Comparison of ENCODE assay signal across 20 cellular contexts in genomic region chr12:59649203-59649602, GRCh38. TPM values are rescaled to one million over a fixed set of nuclear protein-coding genes. Genes with fewer than 3 reads are reported as not detected.
A peak's percentile ranks its signal among the peaks of the same experiment; 100 is the strongest.
DNase-seq lines count a peak whose midpoint lies in the region; ATAC-seq and TF ChIP-seq lines count a peak whose summit lies in the region.
"Had no signal": no experiment of that assay in that cellular context is flagged by ENCODE, and none has a peak within 500 bp of the region (broad histone marks: within the 10 kb centered on the region; RNA-seq: fewer than 3 reads in every experiment).

No MANE protein-coding gene starts in this region.

- H3K4me1 ChIP-seq in fibroblast of lung (ENCODE audit: control insufficient read depth, extremely low read depth, insufficient read depth, low read length) (peaks cover 3% of the 10 kb centered on the region), GM23338 (ENCODE audit: insufficient read depth) (no peaks in the 10 kb centered on the region)
- H3K4me1 ChIP-seq: prostate gland had no signal

- intact Hi-C loops in natural killer cell (cut with micrococcal nuclease) = no loop called here

- H3K27ac Mint-ChIP-seq in natural killer cell (peak overlapping the region; percentile 2 to 33), GM23338 (no peak overlapping the region)
- peak overlapping the region in 1 of 2 donors; percentile 9 for H3K27ac Mint-ChIP-seq in natural killer cell treated with Interleukin-12 subunit alpha and Interleukin-12 subunit beta and Interleukin-15 and Interleukin-18, amount 100 ng/mL, for 72 hours
- H3K27ac Mint-ChIP-seq: activated CD4-positive, alpha-beta T cell treated with anti-CD3 and anti-CD28 coated beads, Interleukin-2, amount 10 ng/mL, durations not matched to agents 7 days and 5 days; CD8-positive, alpha-beta T cell had no signal

- TF ChIP-seq CTCF in natural killer cell (IDR thresholded peaks at IDR 0.05) = no peak
- no peak for TF ChIP-seq CTCF in fibroblast of lung (conservative IDR thresholded peaks at IDR 0.05 in 1 of 2, IDR thresholded peaks at IDR 0.05 in 1 of 2; ENCODE audit: low read depth in 1 of 2, low read length in 2 of 2)
- no peak for TF ChIP-seq CTCF in GM23338 (conservative IDR thresholded peaks at IDR 0.05; ENCODE audit: low read depth in 2 of 2)

- no peaks in the 10 kb centered on the region for H3K79me2 ChIP-seq in fibroblast of lung (ENCODE audit: control insufficient read depth, insufficient read depth, low read length)
- no peaks in the 10 kb centered on the region for H3K79me2 ChIP-seq in GM23338 (replicated peaks; ENCODE audit: insufficient read depth)

- ATAC-seq in natural killer cell (no peak), GM23338 (no peak)
- ATAC-seq in natural killer cell treated with Interleukin-12 subunit alpha and Interleukin-12 subunit beta and Interleukin-15 and Interleukin-18, amount 100 ng/mL, for 72 hours = no peak
- ATAC-seq: CD8-positive, alpha-beta T cell; mucosa of descending colon had no signal

- H2AFZ ChIP-seq in fibroblast of lung (ENCODE audit: low read length) = no peak overlapping the region
- no peak overlapping the region for H2AFZ ChIP-seq in GM23338

- H3K9ac ChIP-seq in fibroblast of lung (ENCODE audit: insufficient read depth, low read length) = no peak overlapping the region

- no peaks in the 10 kb centered on the region; the same call in 1 of the 2 replicates for H3K9me2 ChIP-seq in GM23338 (ENCODE audit: insufficient read depth)

- H3K27me3 Mint-ChIP-seq in natural killer cell (ENCODE audit: low read depth in 2 of 2) (no peaks in the 10 kb centered on the region), GM23338 (ENCODE audit: insufficient read depth, low read depth, poor library complexity) (no peaks in the 10 kb centered on the region)
- H3K27me3 Mint-ChIP-seq in natural killer cell treated with Interleukin-12 subunit alpha and Interleukin-12 subunit beta and Interleukin-15 and Interleukin-18, amount 100 ng/mL, for 72 hours = no peaks in the 10 kb centered on the region
- H3K27me3 Mint-ChIP-seq: activated CD4-positive, alpha-beta T cell treated with anti-CD3 and anti-CD28 coated beads, Interleukin-2, amount 10 ng/mL, durations not matched to agents 7 days and 5 days had no signal

- no peaks in the 10 kb centered on the region for H3F3A ChIP-seq in GM23338 (replicated peaks; ENCODE audit: low read depth)

- H3K36me3 ChIP-seq in fibroblast of lung (ENCODE audit: control insufficient read depth, insufficient read depth, low read length) (no peaks in the 10 kb centered on the region), GM23338 (ENCODE audit: insufficient read depth) (no peaks in the 10 kb centered on the region)
- H3K36me3 ChIP-seq: prostate gland had no signal

- H3K4me3 Mint-ChIP-seq in natural killer cell (no peak overlapping the region), GM23338 (no peak overlapping the region)
- no peak overlapping the region for H3K4me3 Mint-ChIP-seq in natural killer cell treated with Interleukin-12 subunit alpha and Interleukin-12 subunit beta and Interleukin-15 and Interleukin-18, amount 100 ng/mL, for 72 hours
- H3K4me3 Mint-ChIP-seq: activated CD4-positive, alpha-beta T cell treated with anti-CD3 and anti-CD28 coated beads, Interleukin-2, amount 10 ng/mL, durations not matched to agents 7 days and 5 days; CD8-positive, alpha-beta T cell had no signal

- no peak overlapping the region for H3K27ac ChIP-seq in fibroblast of lung (ENCODE audit: insufficient read depth, low read length)
- H3K27ac ChIP-seq in GM23338 (ENCODE audit: low read depth) = no peak overlapping the region
- H3K27ac ChIP-seq: prostate gland, RWPE1 had no signal

- H4K20me1 ChIP-seq in fibroblast of lung (ENCODE audit: control insufficient read depth, extremely low read depth, insufficient read depth, low read length) (no peaks in the 10 kb centered on the region), GM23338 (replicated peaks; ENCODE audit: insufficient read depth) (no peaks in the 10 kb centered on the region)

- H3K36me3 Mint-ChIP-seq in natural killer cell (peaks cover 7% of the 10 kb centered on the region), GM23338 (ENCODE audit: low read depth) (peaks cover 4% of the 10 kb centered on the region; the same call in 1 of the 3 replicates)
- peaks cover 24% of the 10 kb centered on the region for H3K36me3 Mint-ChIP-seq in natural killer cell treated with Interleukin-12 subunit alpha and Interleukin-12 subunit beta and Interleukin-15 and Interleukin-18, amount 100 ng/mL, for 72 hours

- H3K4me2 ChIP-seq in fibroblast of lung (ENCODE audit: extremely low read depth, insufficient read depth, low read length) = no peak overlapping the region
- no peak overlapping the region for H3K4me2 ChIP-seq in GM23338

- peaks cover 2 to 3% of the 10 kb centered on the region in 2 donors for H3K9me3 Mint-ChIP-seq in natural killer cell
- H3K9me3 Mint-ChIP-seq in natural killer cell treated with Interleukin-12 subunit alpha and Interleukin-12 subunit beta and Interleukin-15 and Interleukin-18, amount 100 ng/mL, for 72 hours = peaks cover 21% of the 10 kb centered on the region
- H3K9me3 Mint-ChIP-seq in GM23338 = peaks cover 6% of the 10 kb centered on the region

- H3K27me3 ChIP-seq in fibroblast of lung (ENCODE audit: control insufficient read depth, insufficient read depth, low read length) (no peaks in the 10 kb centered on the region), GM23338 (ENCODE audit: insufficient read depth) (no peaks in the 10 kb centered on the region)

- no peak for DNase-seq in natural killer cell
- no peak for DNase-seq in natural killer cell treated with Interleukin-12 subunit alpha and Interleukin-12 subunit beta and Interleukin-15 and Interleukin-18, amount 100 ng/mL, for 72 hours (ENCODE audit: low spot score)
- DNase-seq in NOMO-1 treated with dmso at 0.1 percent for 144 hours (lab: John Stamatoyannopoulos, UW; ENCODE audit: unreplicated experiment) = peak; percentile 0
- DNase-seq in fibroblast of lung (ENCODE audit: low read depth in 2 of 2) = peak; percentile 6 to 18
- no peak for DNase-seq in NCI-H748 treated with DMSO at 0.1 percent for 48 hours (lab: John Stamatoyannopoulos, UW)
- DNase-seq in CD1c-positive myeloid dendritic cell (ENCODE audit: extremely low spot score) = no peak
- DNase-seq in NCI-H1930 (lab: John Stamatoyannopoulos, UW) = no peak
- no peak for DNase-seq in GM23338 (ENCODE audit: low spot score)
- DNase-seq: activated CD4-positive, alpha-beta T cell treated with anti-CD3 and anti-CD28 coated beads, Interleukin-2, amount 10 ng/mL, durations not matched to agents 7 days and 5 days; amniotic stem cell; CD8-positive, alpha-beta T cell; DND-41; mucosa of descending colon; NCI-H187; NCI-H446; NK-92 treated with Interleukin-12 subunit alpha and Interleukin-12 subunit beta, amount 100 ng/mL, for 24 hours; small intestine; stimulated activated CD4-positive, alpha-beta T cell treated with anti-CD3 and anti-CD28 coated beads, Interleukin-4, amount 100 ng/mL, for 1 hour had no signal

- H3K4me1 Mint-ChIP-seq in natural killer cell = peaks cover 32 to 47% of the 10 kb centered on the region in 2 donors
- H3K4me1 Mint-ChIP-seq in natural killer cell treated with Interleukin-12 subunit alpha and Interleukin-12 subunit beta and Interleukin-15 and Interleukin-18, amount 100 ng/mL, for 72 hours (ENCODE audit: low read depth in 2 of 2) = peaks cover 25 to 36% of the 10 kb centered on the region in 2 donors
- H3K4me1 Mint-ChIP-seq in GM23338 = no peaks in the 10 kb centered on the region

- H3K4me3 ChIP-seq in fibroblast of lung (replicated peaks in 1 of 4; ENCODE audit: control extremely low read depth in 1 of 4, insufficient read depth in 1 of 4, low read depth in 3 of 4, low read length in 4 of 4) (no peak overlapping the region), GM23338 (no peak overlapping the region)
- H3K4me3 ChIP-seq: mucosa of descending colon, prostate gland had no signal

- no peaks in the 10 kb centered on the region for H3K9me3 ChIP-seq in fibroblast of lung (ENCODE audit: control insufficient read depth, insufficient read depth, low read depth, low read length)
- H3K9me3 ChIP-seq: mucosa of descending colon, prostate gland had no signal

TF ChIP-seq in GM23338, 12 proteins besides CTCF, POLR2A, EP300 and RAD21 (continues in another document):
- TF ChIP-seq EZH2 (IDR thresholded peaks at IDR 0.05; ENCODE audit: low read depth, unreplicated experiment) = no peak
- no peak for TF ChIP-seq POLR2AphosphoS5 (IDR thresholded peaks at IDR 0.05; ENCODE audit: low read depth)
- TF ChIP-seq NANOG (IDR thresholded peaks at IDR 0.05; ENCODE audit: borderline replicate concordance) = no peak
- no peak for TF ChIP-seq EZH2phosphoT487 (IDR thresholded peaks at IDR 0.05; ENCODE audit: unreplicated experiment)

RNA-seq across cellular contexts. Expression of gene SLC16A7, which starts 53.4 kb away (rescaled TPM):
- total RNA-seq in natural killer cell = 10 to 100 TPM; 42.4 to 46.9 (median 43.2) TPM
- 10 to 100 TPM; 24.2 to 26.1 TPM for total RNA-seq in natural killer cell treated with Interleukin-12 subunit alpha and Interleukin-12 subunit beta and Interleukin-15 and Interleukin-18, amount 100 ng/mL, for 72 hours
- total RNA-seq in fibroblast of lung = 44.2 and 110 TPM in 2 replicates
- polyA plus RNA-seq in fibroblast of lung = 19.1 and 40.2 TPM in 2 replicates
- polyA plus RNA-seq in fibroblast of lung (2012) = 8.1 and 19.1 TPM in 2 replicates
- polyA minus RNA-seq in fibroblast of lung (ENCODE audit: low replicate concordance) = 39.2 and 85.6 TPM in 2 replicates
- 4.3 and 5.7 TPM in 2 replicates for total RNA-seq in GM23338 (2014; rRNA removed; shearing (Covaris generic))
- polyA plus RNA-seq in GM23338 (2016; fragmentation: Nextera tagmentation; extraction: Ambion mirVana) = 1.5 and 2.8 TPM in 2 replicates

Comparison
In these comparisons a context has a peak if more than half of its experiments do, and no peak if none do; other contexts are left out.
1. DNase-seq: peak in NOMO-1 treated with dmso at 0.1 percent for 144 hours (single experiment) and fibroblast of lung (2 of 2); none in natural killer cell (single experiment), natural killer cell treated with Interleukin-12 subunit alpha and Interleukin-12 subunit beta and Interleukin-15 and Interleukin-18, amount 100 ng/mL, for 72 hours (single experiment), NCI-H748 treated with DMSO at 0.1 percent for 48 hours (single experiment), CD1c-positive myeloid dendritic cell (single experiment), NCI-H1930 (0 of 2) and GM23338 (single experiment).